ENCODE assay signal across 15 cellular contexts in the genomic region with DNA sequence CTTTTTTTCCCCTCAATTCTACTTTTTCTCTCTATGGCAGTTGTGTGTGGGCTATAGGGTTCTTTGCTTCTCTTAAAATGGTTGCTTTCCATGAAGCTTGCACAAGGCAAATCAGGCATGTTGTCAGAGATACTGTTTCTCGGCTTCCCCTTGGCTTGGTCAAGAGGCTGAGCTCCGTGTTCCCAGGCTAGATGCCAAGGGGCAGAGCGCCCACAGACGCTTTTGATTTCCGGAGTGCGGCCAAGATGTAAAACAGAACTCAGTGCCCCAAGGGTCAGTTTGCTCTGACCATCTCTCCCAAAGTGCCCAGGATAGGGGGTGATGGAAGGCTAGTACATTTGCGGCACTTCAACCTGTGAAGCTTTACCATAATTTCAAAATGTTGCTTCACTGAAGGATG.
"Had no signal": no experiment of that assay in that cellular context is flagged by ENCODE, and none has a peak within 500 bp of the region (broad histone marks: within the 10 kb centered on the region; RNA-seq: fewer than 3 reads in every experiment).

No MANE protein-coding gene starts in this region.

- ATAC-seq: heart left ventricle; left lung; naive thymus-derived CD4-positive, alpha-beta T cell had no signal

- DNase-seq: effector memory CD4-positive, alpha-beta T cell; foreskin melanocyte; islet precursor cell; left lung; mesendoderm; naive thymus-derived CD4-positive, alpha-beta T cell; nephron progenitor cell; sigmoid colon; stimulated activated CD4-positive, alpha-beta T cell treated with anti-CD3 and anti-CD28 coated beads, Interleukin-2, amount 100 ng/mL, for 24 hours; stimulated activated CD4-positive, alpha-beta T cell treated with anti-CD3 and anti-CD28 coated beads, Interleukin-4, amount 100 ng/mL, for 4 hours; stimulated activated naive CD4-positive, alpha-beta T cell; stomach; upper lobe of left lung; uterus had no signal
